ENCODE assay signal across 1 cellular context in genomic region chr2:238098854-238099708, GRCh38.
A peak's percentile ranks its signal among the peaks of the same experiment; 100 is the strongest.
TF ChIP-seq lines count a peak whose summit lies in the region.

No MANE protein-coding gene starts in this region.

TF ChIP-seq in HepG2, 621 proteins besides CTCF, POLR2A, EP300 and RAD21:
- TF ChIP-seq YEATS4 (CRISPR knock-in tag; IDR thresholded peaks at IDR 0.05; ENCODE audit: borderline replicate concordance) (no peak), POLR2AphosphoS5 (IDR thresholded peaks at IDR 0.05; ENCODE audit: low read depth, low read length) (0 out of 2 replicates have a peak, but pooled peaks have one; percentile 8), POLR2G (IDR thresholded peaks at IDR 0.05; ENCODE audit: low read depth, low read length) (peak; percentile 21; the same call in 1 of the 2 replicates)
